17 cellular contexts compared by ENCODE assay signal in genomic region chr9:104961701-104962359, GRCh38. TPM values are rescaled to one million over a fixed set of nuclear protein-coding genes. Genes with fewer than 3 reads are reported as not detected.
DNase-seq lines count a peak whose midpoint lies in the region; ATAC-seq and TF ChIP-seq lines count a peak whose summit lies in the region.
"Had no signal": no experiment of that assay in that cellular context is flagged by ENCODE, and none has a peak within 500 bp of the region (broad histone marks: within the 10 kb centered on the region; RNA-seq: fewer than 3 reads in every experiment).

No MANE protein-coding gene starts in this region.

- H3K4me3 ChIP-seq in BLaER1 treated with 17β-estradiol and CSF1 and Interleukin-3, amounts not matched to agents 10 nM and 100 nM: no peak overlapping the region
- no peak overlapping the region for H3K4me3 ChIP-seq in BE2C (ENCODE audit: low read depth, low read length)
- H3K4me3 ChIP-seq: heart right ventricle, neural progenitor cell, sigmoid colon had no signal

- H4K20me1 ChIP-seq in BLaER1 treated with 17β-estradiol and CSF1 and Interleukin-3, amounts not matched to agents 10 nM and 100 nM: no peaks in the 10 kb centered on the region

- TF ChIP-seq CTCF in foreskin keratinocyte (conservative IDR thresholded peaks at IDR 0.05) (no peak), GM13977 (IDR thresholded peaks at IDR 0.05; ENCODE audit: extremely low read depth, insufficient read depth, missing control alignments) (no peak), BE2C (IDR thresholded peaks at IDR 0.05; ENCODE audit: low read depth, low read length) (no peak)

- peaks cover 16% of the 10 kb centered on the region for H3K4me1 Mint-ChIP-seq in T-helper 17 cell

- H3K27ac ChIP-seq in BLaER1 treated with 17β-estradiol and CSF1 and Interleukin-3, amounts not matched to agents 10 nM and 100 nM: peak overlapping the region in 7 of 11 experiments; percentile 5 to 73 (median 69); a peak in 11 of 22 replicates
- H3K27ac ChIP-seq in foreskin keratinocyte: no peak overlapping the region
- H3K27ac ChIP-seq: heart right ventricle, neural progenitor cell, sigmoid colon had no signal

- no peaks in the 10 kb centered on the region for H3K36me3 ChIP-seq in BLaER1 treated with 17β-estradiol and CSF1 and Interleukin-3, amounts not matched to agents 10 nM and 100 nM
- no peaks in the 10 kb centered on the region for H3K36me3 ChIP-seq in BE2C
- H3K36me3 ChIP-seq: heart right ventricle, neural progenitor cell, sigmoid colon had no signal

- H3K27me3 Mint-ChIP-seq in T-helper 17 cell: no peaks in the 10 kb centered on the region
- H3K27me3 Mint-ChIP-seq: CD4-positive, CD25-positive, alpha-beta regulatory T cell had no signal

- peaks cover 8 to 71% (median 16%) of the 10 kb centered on the region in 10 experiments; a peak in 19 of 20 replicates for H3K4me1 ChIP-seq in BLaER1 treated with 17β-estradiol and CSF1 and Interleukin-3, amounts not matched to agents 10 nM and 100 nM
- peaks cover 13% of the 10 kb centered on the region for H3K4me1 ChIP-seq in foreskin keratinocyte
- H3K4me1 ChIP-seq in BE2C: peaks cover 6% of the 10 kb centered on the region

- in situ Hi-C loops in GM13977 (cut with MboI; ENCODE audit: low pct_unique_long_range_greater_than_20kb, low sequenced_read_pairs, unreplicated experiment): no loop called here

- ATAC-seq in GM21825 (IDR thresholded peaks at IDR 0.05; ENCODE audit: unreplicated experiment): peak; percentile 13
- no peak for ATAC-seq in T-helper 17 cell
- ATAC-seq in foreskin keratinocyte: peak; percentile 44
- ATAC-seq: heart right ventricle, left ventricle myocardium superior had no signal

- peak overlapping the region; percentile 18 to 87 (median 57); a peak in 18 of 22 replicates for H3K4me2 ChIP-seq in BLaER1 treated with 17β-estradiol and CSF1 and Interleukin-3, amounts not matched to agents 10 nM and 100 nM
- H3K4me2 ChIP-seq: neural progenitor cell had no signal

- H3K9ac ChIP-seq in BLaER1 treated with 17β-estradiol and CSF1 and Interleukin-3, amounts not matched to agents 10 nM and 100 nM: peak overlapping the region in 3 of 11 experiments; percentile 6 to 28 (median 20); a peak in 3 of 22 replicates
- H3K9ac ChIP-seq: neural progenitor cell had no signal

- DNase-seq in T-helper 17 cell: no peak
- DNase-seq in foreskin keratinocyte: no peak
- DNase-seq in CD1c-positive myeloid dendritic cell (ENCODE audit: extremely low spot score): no peak
- DNase-seq in NCI-H1105 treated with DMSO at 0.1 percent for 48 hours (lab: John Stamatoyannopoulos, UW): no peak
- DNase-seq in GM13977 (ENCODE audit: low spot score): no peak
- DNase-seq in BE2C: no peak
- DNase-seq: heart right ventricle, left ventricle myocardium superior, NCI-H1092 treated with DMSO at 0.1 percent for 48 hours, sigmoid colon had no signal

- no peaks in the 10 kb centered on the region for H3K36me3 Mint-ChIP-seq in T-helper 17 cell (ENCODE audit: low read depth)
- H3K36me3 Mint-ChIP-seq: brain; CD4-positive, CD25-positive, alpha-beta regulatory T cell; neural progenitor cell had no signal

- H3K27me3 ChIP-seq in BLaER1 treated with 17β-estradiol and CSF1 and Interleukin-3, amounts not matched to agents 10 nM and 100 nM: no peaks in the 10 kb centered on the region
- no peaks in the 10 kb centered on the region for H3K27me3 ChIP-seq in foreskin keratinocyte
- H3K27me3 ChIP-seq in BE2C: no peaks in the 10 kb centered on the region
- H3K27me3 ChIP-seq: neural progenitor cell, sigmoid colon had no signal

- no peak overlapping the region for H3K4me3 Mint-ChIP-seq in T-helper 17 cell
- H3K4me3 Mint-ChIP-seq: brain; CD4-positive, CD25-positive, alpha-beta regulatory T cell; effector memory CD8-positive, alpha-beta T cell; neural progenitor cell; stimulated activated naive CD8-positive, alpha-beta T cell treated with anti-CD3 and anti-CD28 coated beads, Interleukin-15, Interleukin-2, amounts not matched to agents 100 ng/mL and 50 ng/mL, for 24 hours had no signal

- H3K9me3 ChIP-seq in BLaER1 treated with 17β-estradiol and CSF1 and Interleukin-3, amounts not matched to agents 10 nM and 100 nM (replicated peaks in 1 of 11): no peaks in the 10 kb centered on the region
- H3K9me3 ChIP-seq in T-helper 17 cell (ENCODE audit: control insufficient read depth, low read length, poor library complexity, severe bottlenecking): no peaks in the 10 kb centered on the region
- no peaks in the 10 kb centered on the region for H3K9me3 ChIP-seq in BE2C
- H3K9me3 ChIP-seq: heart right ventricle, sigmoid colon had no signal

- peak overlapping the region; percentile 24 for H3K27ac Mint-ChIP-seq in T-helper 17 cell
- H3K27ac Mint-ChIP-seq: CD4-positive, CD25-positive, alpha-beta regulatory T cell; stimulated activated naive CD8-positive, alpha-beta T cell treated with anti-CD3 and anti-CD28 coated beads, Interleukin-15, Interleukin-2, amounts not matched to agents 100 ng/mL and 50 ng/mL, for 24 hours had no signal

RNA-seq across cellular contexts. Expression of gene ABCA1, which starts 33.9 kb away (rescaled TPM):
- total RNA-seq in T-helper 17 cell (10 to 100 TPM; 16.0 to 18.9 TPM), foreskin keratinocyte (24.3 and 24.5 TPM in 2 replicates)
- 2.2 and 2.6 TPM in 2 replicates for polyA plus RNA-seq in foreskin keratinocyte
- 1.6 TPM for polyA plus RNA-seq in BE2C (2012; ENCODE audit: insufficient read depth, insufficient read length, low read depth)
